25 cellular contexts compared by ENCODE assay signal in genomic region chr14:39258782-39259545, GRCh38. TPM values are rescaled to one million over a fixed set of nuclear protein-coding genes. Genes with fewer than 3 reads are reported as not detected.
A peak's percentile ranks its signal among the peaks of the same experiment; 100 is the strongest.
DNase-seq lines count a peak whose midpoint lies in the region; ATAC-seq, FAIRE-seq and TF ChIP-seq lines count a peak whose summit lies in the region.
"Had no signal": no experiment of that assay in that cellular context is flagged by ENCODE, and none has a peak within 500 bp of the region (broad histone marks: within the 10 kb centered on the region; RNA-seq: fewer than 3 reads in every experiment).

No MANE protein-coding gene starts in this region.

- H3K9ac ChIP-seq in HepG2 (ENCODE audit: insufficient read depth, low read depth, low read length) (no peak overlapping the region), K562 (ENCODE audit: insufficient read depth in 1 of 2, low read depth in 2 of 2, low read length in 2 of 2) (no peak overlapping the region), neural progenitor cell (no peak overlapping the region)
- H3K9ac ChIP-seq: BLaER1 treated with 17β-estradiol and CSF1 and Interleukin-3, amounts not matched to agents 10 nM and 100 nM; GM23248 had no signal

- no peak overlapping the region for H3K4me2 ChIP-seq in HepG2 (ENCODE audit: low read depth, low read length)
- H3K4me2 ChIP-seq in K562 (ENCODE audit: insufficient read depth, low read length): no peak overlapping the region
- no peak overlapping the region for H3K4me2 ChIP-seq in neural progenitor cell
- H3K4me2 ChIP-seq: A549; BLaER1 treated with 17β-estradiol and CSF1 and Interleukin-3, amounts not matched to agents 10 nM and 100 nM had no signal

- H3K36me3 ChIP-seq in HepG2 (replicated peaks in 1 of 2; ENCODE audit: control insufficient read depth in 1 of 2, insufficient read depth in 2 of 2, low read length in 2 of 2): peaks cover 0 to 2% of the 10 kb centered on the region in 2 experiments; a peak in 2 of 5 replicates
- no peaks in the 10 kb centered on the region for H3K36me3 ChIP-seq in right lobe of liver
- H3K36me3 ChIP-seq in K562 (ENCODE audit: control insufficient read depth, insufficient read depth, low read length): no peaks in the 10 kb centered on the region
- no peaks in the 10 kb centered on the region for H3K36me3 ChIP-seq in neural progenitor cell
- H3K36me3 ChIP-seq: BE2C; BLaER1 treated with 17β-estradiol and CSF1 and Interleukin-3, amounts not matched to agents 10 nM and 100 nM; HAP-1 had no signal

- no peaks in the 10 kb centered on the region for H4K20me1 ChIP-seq in HepG2 (ENCODE audit: insufficient read depth, low read length)
- H4K20me1 ChIP-seq in K562 (replicated peaks; ENCODE audit: control insufficient read depth, insufficient read depth, low read length): no peaks in the 10 kb centered on the region
- H4K20me1 ChIP-seq in neural progenitor cell (ENCODE audit: low read depth): no peaks in the 10 kb centered on the region
- H4K20me1 ChIP-seq: BLaER1 treated with 17β-estradiol and CSF1 and Interleukin-3, amounts not matched to agents 10 nM and 100 nM had no signal

- no peaks in the 10 kb centered on the region for H3K36me3 Mint-ChIP-seq in neural progenitor cell
- H3K36me3 Mint-ChIP-seq in stimulated activated effector memory CD8-positive, alpha-beta T cell treated with anti-CD3 and anti-CD28 coated beads, Interleukin-12 subunit alpha, Interleukin-12 subunit beta, amount 100 ng/mL, for 72 hours: no peaks in the 10 kb centered on the region
- no peaks in the 10 kb centered on the region for H3K36me3 Mint-ChIP-seq in activated T-cell treated with anti-CD3 and anti-CD28 coated beads, Interleukin-2, amount 50 U/mL, for 24 hours (ENCODE audit: low read depth)
- H3K36me3 Mint-ChIP-seq: CD14-positive monocyte had no signal

- no peak for TF ChIP-seq EP300 in HepG2 (IDR thresholded peaks at IDR 0.05; ENCODE audit: low read depth in 2 of 2, low read length in 2 of 2)
- TF ChIP-seq EP300 in HepG2 (CRISPR knock-in tag; IDR thresholded peaks at IDR 0.05; ENCODE audit: borderline replicate concordance): no peak
- TF ChIP-seq EP300 in K562 (IDR thresholded peaks at IDR 0.05; ENCODE audit: low read length): no peak

- intact Hi-C loops in HepG2 (cut with micrococcal nuclease; ENCODE audit: unreplicated experiment): loop anchor here (2.0 kb wide), 1 partner anchor 18 kb away; no protein-coding TSS in a partner anchor
- intact Hi-C loops in right lobe of liver (cut with DNase I): no loop called here
- intact Hi-C loops in K562 (cut with micrococcal nuclease): no loop called here

- CTCF ChIA-PET in HepG2 (lab: Yijun Ruan, JAX; ENCODE audit: low intra/inter-chr PET ratio, low total read pairs): no interaction called here
- CTCF ChIA-PET in K562 (lab: Yijun Ruan, JAX; ENCODE audit: low intra/inter-chr PET ratio): no interaction called here

- BruUV-seq in HepG2 (replicated peaks; lab: Mats Ljungman, UMichigan) (no TSS peak), K562 (replicated peaks; lab: Mats Ljungman, UMichigan) (no TSS peak)

- POLR2A ChIA-PET in HepG2 (lab: Yijun Ruan, JAX) (interaction anchor here (0.8 to 7.0 kb wide), 5 partner anchors 9 to 156 kb away, joined by 3 to 63 read pairs (median 3); partner anchors contain the start of genes SEC23A and TRAPPC6B), K562 (lab: Yijun Ruan, JAX) (interaction anchor here (0.7 kb wide), 1 partner anchor 158 kb away, joined by 3 read pairs; no protein-coding TSS in a partner anchor)

- no peaks in the 10 kb centered on the region for H3K9me1 ChIP-seq in K562 (ENCODE audit: control insufficient read depth, insufficient read depth, low read length)

- H3K79me2 ChIP-seq in HepG2 (ENCODE audit: insufficient read depth, low read length): no peaks in the 10 kb centered on the region
- no peaks in the 10 kb centered on the region for H3K79me2 ChIP-seq in K562 (ENCODE audit: control insufficient read depth, insufficient read depth, low read length)
- no peaks in the 10 kb centered on the region for H3K79me2 ChIP-seq in neural progenitor cell (ENCODE audit: low read depth)

- H3K4me3 ChIP-seq in HepG2 (replicated peaks in 1 of 3; ENCODE audit: insufficient read depth in 1 of 3, low read depth in 2 of 3, low read length in 3 of 3): no peak overlapping the region
- H3K4me3 ChIP-seq in right lobe of liver: no peak overlapping the region
- H3K4me3 ChIP-seq in K562: no peak overlapping the region
- no peak overlapping the region for H3K4me3 ChIP-seq in neural progenitor cell
- H3K4me3 ChIP-seq: A549; BLaER1 treated with 17β-estradiol and CSF1 and Interleukin-3, amounts not matched to agents 10 nM and 100 nM; GM23248; HAP-1 had no signal

- H3K9me3 ChIP-seq in HepG2 (ENCODE audit: low read length): no peaks in the 10 kb centered on the region
- no peaks in the 10 kb centered on the region for H3K9me3 ChIP-seq in right lobe of liver
- no peaks in the 10 kb centered on the region for H3K9me3 ChIP-seq in K562 (replicated peaks; ENCODE audit: control insufficient read depth, insufficient read depth, low read depth, low read length)
- no peaks in the 10 kb centered on the region for H3K9me3 ChIP-seq in neural progenitor cell (ENCODE audit: low read depth)
- H3K9me3 ChIP-seq: BE2C, HAP-1 had no signal

- H3K27me3 ChIP-seq in HepG2 (ENCODE audit: control insufficient read depth in 1 of 2, insufficient read depth in 2 of 2, low read length in 2 of 2) (no peaks in the 10 kb centered on the region), right lobe of liver (no peaks in the 10 kb centered on the region), K562 (ENCODE audit: control insufficient read depth in 2 of 2, insufficient read depth in 2 of 2, low read length in 2 of 2) (no peaks in the 10 kb centered on the region), neural progenitor cell (no peaks in the 10 kb centered on the region)
- H3K27me3 ChIP-seq: BE2C; BLaER1 treated with 17β-estradiol and CSF1 and Interleukin-3, amounts not matched to agents 10 nM and 100 nM had no signal

- TF ChIP-seq RAD21 in HepG2 (CRISPR knock-in tag; IDR thresholded peaks at IDR 0.05) (no peak), K562 (CRISPR knock-in tag; conservative IDR thresholded peaks at IDR 0.05 in 1 of 2, IDR thresholded peaks at IDR 0.05 in 1 of 2) (no peak)

- H3K4me1 ChIP-seq in HepG2 (ENCODE audit: insufficient read depth, low read length) (peaks cover 13% of the 10 kb centered on the region), right lobe of liver (no peaks in the 10 kb centered on the region), K562 (replicated peaks in 1 of 2; ENCODE audit: control insufficient read depth in 2 of 2, insufficient read depth in 2 of 2, low read length in 2 of 2) (no peaks in the 10 kb centered on the region), neural progenitor cell (no peaks in the 10 kb centered on the region)
- H3K4me1 ChIP-seq: A549; BE2C; BLaER1 treated with 17β-estradiol and CSF1 and Interleukin-3, amounts not matched to agents 10 nM and 100 nM; HAP-1 had no signal

- peaks cover 9% of the 10 kb centered on the region for H3K27me3 Mint-ChIP-seq in neural progenitor cell (ENCODE audit: insufficient read depth, low read depth)
- H3K27me3 Mint-ChIP-seq in activated T-cell treated with anti-CD3 and anti-CD28 coated beads, Interleukin-2, amount 50 U/mL, for 24 hours: no peaks in the 10 kb centered on the region
- H3K27me3 Mint-ChIP-seq: CD4-positive, alpha-beta T cell; CD8-positive, alpha-beta memory T cell had no signal

- H2AFZ ChIP-seq in HepG2 (ENCODE audit: low read length) (no peak overlapping the region), K562 (ENCODE audit: low read depth, low read length) (0 out of 2 replicates have a peak overlapping the region, but pooled peaks have one; percentile 24), neural progenitor cell (replicated peaks) (peak overlapping the region; percentile 28)
- H2AFZ ChIP-seq: GM23248 had no signal

- peaks cover 21% of the 10 kb centered on the region for H3K9me3 Mint-ChIP-seq in neural progenitor cell
- H3K9me3 Mint-ChIP-seq in stimulated activated effector memory CD8-positive, alpha-beta T cell treated with anti-CD3 and anti-CD28 coated beads, Interleukin-12 subunit alpha, Interleukin-12 subunit beta, amount 100 ng/mL, for 72 hours: peaks cover 3% of the 10 kb centered on the region
- H3K9me3 Mint-ChIP-seq in activated T-cell treated with anti-CD3 and anti-CD28 coated beads, Interleukin-2, amount 50 U/mL, for 24 hours: peaks cover 9% of the 10 kb centered on the region

- H3K4me1 Mint-ChIP-seq in neural progenitor cell: no peaks in the 10 kb centered on the region
- no peaks in the 10 kb centered on the region for H3K4me1 Mint-ChIP-seq in stimulated activated effector memory CD8-positive, alpha-beta T cell treated with anti-CD3 and anti-CD28 coated beads, Interleukin-12 subunit alpha, Interleukin-12 subunit beta, amount 100 ng/mL, for 72 hours
- H3K4me1 Mint-ChIP-seq in activated T-cell treated with anti-CD3 and anti-CD28 coated beads, Interleukin-2, amount 50 U/mL, for 24 hours (ENCODE audit: low read depth): peaks cover 10% of the 10 kb centered on the region
- H3K4me1 Mint-ChIP-seq: CD14-positive monocyte; CD8-positive, alpha-beta memory T cell had no signal

- no peak overlapping the region for H3K27ac Mint-ChIP-seq in neural progenitor cell
- H3K27ac Mint-ChIP-seq in stimulated activated effector memory CD8-positive, alpha-beta T cell treated with anti-CD3 and anti-CD28 coated beads, Interleukin-12 subunit alpha, Interleukin-12 subunit beta, amount 100 ng/mL, for 72 hours: peak overlapping the region; percentile 6
- no peak overlapping the region for H3K27ac Mint-ChIP-seq in activated T-cell treated with anti-CD3 and anti-CD28 coated beads, Interleukin-2, amount 50 U/mL, for 24 hours
- H3K27ac Mint-ChIP-seq: CD14-positive monocyte; CD4-positive, alpha-beta T cell had no signal

- ATAC-seq in HepG2 (peak; percentile 89), right lobe of liver (no peak), K562 (peak; percentile 70), HG03439 (IDR thresholded peaks at IDR 0.05; ENCODE audit: unreplicated experiment) (no peak)
- no peak for ATAC-seq in stimulated activated effector memory CD8-positive, alpha-beta T cell treated with anti-CD3 and anti-CD28 coated beads, Interleukin-12 subunit alpha, Interleukin-12 subunit beta, amount 100 ng/mL, for 72 hours
- ATAC-seq: A549 had no signal

- no peak overlapping the region for H3K4me3 Mint-ChIP-seq in neural progenitor cell
- H3K4me3 Mint-ChIP-seq in stimulated activated effector memory CD8-positive, alpha-beta T cell treated with anti-CD3 and anti-CD28 coated beads, Interleukin-12 subunit alpha, Interleukin-12 subunit beta, amount 100 ng/mL, for 72 hours: no peak overlapping the region
- no peak overlapping the region for H3K4me3 Mint-ChIP-seq in activated T-cell treated with anti-CD3 and anti-CD28 coated beads, Interleukin-2, amount 50 U/mL, for 24 hours
- H3K4me3 Mint-ChIP-seq: CD14-positive monocyte; CD4-positive, alpha-beta T cell; CD8-positive, alpha-beta memory T cell had no signal

- H3K27ac ChIP-seq in HepG2 (ENCODE audit: extremely low read length, insufficient read depth, low read length) (no peak overlapping the region), right lobe of liver (no peak overlapping the region), K562 (ENCODE audit: extremely low read depth, low read depth, low read length) (no peak overlapping the region), neural progenitor cell (no peak overlapping the region)
- H3K27ac ChIP-seq: A549; BLaER1 treated with 17β-estradiol and CSF1 and Interleukin-3, amounts not matched to agents 10 nM and 100 nM; GM23248 had no signal

- TF ChIP-seq POLR2A in HepG2 (IDR thresholded peaks at IDR 0.05; ENCODE audit: insufficient read depth in 1 of 2, low read depth in 2 of 2, low read length in 2 of 2) (no peak), right lobe of liver (IDR thresholded peaks at IDR 0.05) (no peak), K562 (conservative IDR thresholded peaks at IDR 0.05) (no peak)

- no peaks in the 10 kb centered on the region for H3F3A ChIP-seq in neural progenitor cell (ENCODE audit: low read depth)

- DNase-seq in HepG2 (ENCODE audit: low spot score): no peak
- DNase-seq in right lobe of liver: no peak
- no peak for DNase-seq in K562 (ENCODE audit: extremely low read depth in 1 of 4, low spot score in 3 of 4)
- no peak for DNase-seq in neural progenitor cell (ENCODE audit: low spot score)
- DNase-seq in stimulated activated effector memory CD8-positive, alpha-beta T cell treated with anti-CD3 and anti-CD28 coated beads, Interleukin-12 subunit alpha, Interleukin-12 subunit beta, amount 100 ng/mL, for 72 hours (ENCODE audit: low spot score in 2 of 2): no peak
- DNase-seq in activated T-cell treated with anti-CD3 and anti-CD28 coated beads, Interleukin-2, amount 50 U/mL, for 24 hours: no peak
- DNase-seq in activated gamma-delta T cell treated with Interleukin-2 at 50 U/mL for 16 hours: no peak
- DNase-seq: 8988T; ACHN; AML-193; BE2C; CD4-positive, alpha-beta T cell; CD8-positive, alpha-beta memory T cell; DMS 273 treated with DMSO at 0.1 percent for 48 hours; DND-41; GM23248 had no signal

- in situ Hi-C loops in HepG2 (cut with HindIII; ENCODE audit: extremely low pct_ligation_motif_present, low pct_unique_long_range_greater_than_20kb): no loop called here
- in situ Hi-C loops in K562 (cut with MboI): no loop called here

- whole genome bisulfite sequencing in HepG2 (ENCODE audit: low lambda C conversion rate): 87% methylated on average over 12 of the region's 12 CpGs
- 71% methylated on average over 8 of the region's 12 CpGs for WGBS in right lobe of liver (ENCODE audit: insufficient coverage, low coverage, low lambda C conversion rate, missing lambda C conversion rate)
- 48% methylated on average over 8 of the region's 12 CpGs for WGBS in K562 (ENCODE audit: insufficient coverage, low coverage, missing lambda C conversion rate)

- TF ChIP-seq CTCF in HepG2 (CRISPR knock-in tag; IDR thresholded peaks at IDR 0.05) (no peak), right lobe of liver (IDR thresholded peaks at IDR 0.05) (no peak), K562 (IDR thresholded peaks at IDR 0.05 in 2 of 3, conservative IDR thresholded peaks at IDR 0.05 in 1 of 3; ENCODE audit: insufficient read depth in 2 of 3, low read depth in 1 of 3, low read length in 3 of 3) (no peak), neural progenitor cell (IDR thresholded peaks at IDR 0.05) (no peak)

- FAIRE-seq in HepG2 (lab: Jason Lieb, UNC) (no peak), K562 (lab: Jason Lieb, UNC) (no peak)
- FAIRE-seq: A549, D721Med, G401.6, GM12892, H54 had no signal

RNA-seq across cellular contexts. Expression of gene MIA2, which starts 25.2 kb away (rescaled TPM):
- total RNA-seq in HepG2 (2016; rRNA removed; fragmentation: Illumina TruSeq; extraction: Trizol): 119 and 158 TPM in 2 replicates
- total RNA-seq in HepG2 (2016; cell fraction: cytosol; rRNA removed; fragmentation: Illumina TruSeq; extraction: Trizol; ENCODE audit: low read depth): 154 and 169 TPM in 2 replicates
- 111 and 161 TPM in 2 replicates for total RNA-seq in HepG2 (2016; cell fraction: insoluble cytoplasmic fraction; rRNA removed; fragmentation: Illumina TruSeq; extraction: Trizol)
- total RNA-seq in HepG2 (2016; cell fraction: membrane; rRNA removed; fragmentation: Illumina TruSeq; extraction: Trizol): 165 and 196 TPM in 2 replicates
- total RNA-seq in HepG2 (2016; cell fraction: nucleus; rRNA removed; fragmentation: Illumina TruSeq; extraction: Trizol): 192 and 219 TPM in 2 replicates
- polyA plus RNA-seq in HepG2 (2011; rRNA removed): 131 and 134 TPM in 2 replicates
- polyA plus RNA-seq in HepG2 (2011; cell fraction: cytosol; rRNA removed): 57.1 and 79.7 TPM in 2 replicates
- 77.3 and 94.7 TPM in 2 replicates for polyA plus RNA-seq in HepG2 (2011; cell fraction: nucleus; rRNA removed)
- 103 and 118 TPM in 2 replicates for polyA plus RNA-seq in HepG2 (2012)
- 19.6 and 24.5 TPM in 2 replicates for polyA plus RNA-seq in HepG2 (2016; cell fraction: cytosol; fragmentation: Illumina TruSeq; extraction: Trizol; ENCODE audit: low read depth)
- polyA plus RNA-seq in HepG2 (2016; cell fraction: insoluble cytoplasmic fraction; fragmentation: Illumina TruSeq; extraction: Trizol; ENCODE audit: low read depth): 95.4 and 102 TPM in 2 replicates
- 45.8 and 50.4 TPM in 2 replicates for polyA plus RNA-seq in HepG2 (2016; cell fraction: membrane; fragmentation: Illumina TruSeq; extraction: Trizol; ENCODE audit: low read depth)
- polyA plus RNA-seq in HepG2 (2016; cell fraction: nucleus; fragmentation: Illumina TruSeq; extraction: Trizol; ENCODE audit: insufficient read depth, low read depth): 216 and 223 TPM in 2 replicates
- polyA minus RNA-seq in HepG2 (2011; rRNA and poly(A)+ RNA removed; ENCODE audit: low replicate concordance): 24.3 and 71.9 TPM in 2 replicates
- 59.9 and 69.8 TPM in 2 replicates for polyA minus RNA-seq in HepG2 (2011; cell fraction: cytosol; rRNA and poly(A)+ RNA removed)
- 211 and 242 TPM in 2 replicates for polyA minus RNA-seq in HepG2 (2011; cell fraction: nucleus; rRNA and poly(A)+ RNA removed)
- total RNA-seq in right lobe of liver: 10 to 100 TPM; 58.7 to 90.8 (median 73.6) TPM
- total RNA-seq in K562 (2011; cell fraction: chromatin; rRNA removed; ENCODE audit: low replicate concordance): 7.1 and 20.8 TPM in 2 replicates
- total RNA-seq in K562 (2011; cell fraction: nucleolus; rRNA removed): 5.3 and 8.0 TPM in 2 replicates
- 12.2 and 17.0 TPM in 2 replicates for total RNA-seq in K562 (2011; cell fraction: nucleoplasm; rRNA removed)
- total RNA-seq in K562 (2014; rRNA removed): 6.9 and 7.2 TPM in 2 replicates
- total RNA-seq in K562 (2014; rRNA removed; fragmentation: Illumina TruSeq; extraction: Trizol): 17.0 and 18.9 TPM in 2 replicates
- 11.8 and 13.6 TPM in 2 replicates for total RNA-seq in K562 (2015; rRNA removed; fragmentation: Illumina TruSeq; extraction: Trizol)
- total RNA-seq in K562 (2021): 10.4 and 12.8 TPM in 2 replicates
- polyA plus RNA-seq in K562 (2011; rRNA removed): 12.3 and 13.0 TPM in 2 replicates
- 6.4 and 8.1 TPM in 2 replicates for polyA plus RNA-seq in K562 (2011; cell fraction: cytosol; rRNA removed)
- 10.6 and 11.1 TPM in 2 replicates for polyA plus RNA-seq in K562 (2011; cell fraction: nucleus; rRNA removed)
- polyA plus RNA-seq in K562 (2012): 7.3 and 17.5 TPM in 2 replicates
- polyA plus RNA-seq in K562 (2014; fragmentation: Illumina TruSeq; extraction: Trizol): 18.3 and 21.8 TPM in 2 replicates
- polyA plus RNA-seq in K562 (2014; fragmentation: Nextera tagmentation; extraction: Ambion mirVana): 10 to 100 TPM in 1 of 2 experiments, 1 to 10 TPM in 1; 6.0 to 11.5 TPM
- polyA plus RNA-seq in K562 (2014; rRNA removed): 11.8 and 12.2 TPM in 2 replicates
- 8.6 and 10.0 TPM in 2 replicates for polyA minus RNA-seq in K562 (2011; rRNA and poly(A)+ RNA removed)
- 4.2 and 5.0 TPM in 2 replicates for polyA minus RNA-seq in K562 (2011; cell fraction: cytosol; rRNA and poly(A)+ RNA removed)
- polyA minus RNA-seq in K562 (2011; cell fraction: nucleus; rRNA and poly(A)+ RNA removed): 5.0 and 7.9 TPM in 2 replicates
- total RNA-seq in neural progenitor cell (ENCODE audit: low replicate concordance): 11.2 and 13.0 TPM in 2 replicates

Comparison
In these comparisons a context has a peak if more than half of its experiments do, and no peak if none do; other contexts are left out.
1. ATAC-seq: peak in HepG2 (single experiment) and K562 (single experiment); none in right lobe of liver (0 of 4), stimulated activated effector memory CD8-positive, alpha-beta T cell treated with anti-CD3 and anti-CD28 coated beads, Interleukin-12 subunit alpha, Interleukin-12 subunit beta, amount 100 ng/mL, for 72 hours (single experiment) and HG03439 (single experiment).